Comparison of ENCODE assay signal across 8 cellular contexts in the genomic region with DNA sequence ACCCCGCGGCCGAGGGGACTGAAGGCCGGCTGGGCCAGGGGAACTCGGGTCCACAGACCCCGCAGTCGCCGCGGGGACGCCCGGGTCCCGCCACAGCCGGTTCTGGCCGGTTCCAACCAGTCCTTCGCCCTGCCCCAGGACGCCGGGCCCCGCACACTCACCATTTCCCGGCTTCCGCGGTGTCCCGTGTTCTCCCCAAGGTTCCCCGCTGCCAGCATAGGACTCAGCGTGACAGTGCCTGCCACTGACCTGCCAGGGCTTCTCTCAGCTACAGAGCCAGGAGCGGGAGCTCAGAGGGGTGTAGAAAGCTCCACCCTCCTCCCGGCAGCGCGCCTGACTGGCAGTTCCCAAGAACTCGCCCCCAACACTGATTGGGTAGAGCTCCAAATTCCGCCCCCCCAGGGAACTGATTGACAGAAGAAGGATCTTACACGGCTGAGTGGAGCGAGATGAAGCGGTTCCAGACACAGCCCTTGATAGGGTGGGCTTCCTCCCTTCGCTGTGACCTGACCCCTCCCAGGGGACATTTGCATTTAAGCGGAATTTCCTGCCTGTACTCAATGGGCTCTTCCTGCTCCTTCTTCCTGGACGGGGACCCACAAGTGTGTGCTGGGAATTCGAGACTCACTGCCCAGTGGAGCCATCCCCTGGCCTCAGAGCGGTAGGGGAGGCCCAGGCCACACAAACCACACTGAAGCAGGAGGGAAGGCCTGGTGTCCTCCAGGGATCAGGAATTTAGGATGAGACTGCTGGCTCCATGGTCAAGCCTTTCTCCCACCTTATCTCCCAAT. TPM values are rescaled to one million over a fixed set of nuclear protein-coding genes. Genes with fewer than 3 reads are reported as not detected.
DNase-seq lines count a peak whose midpoint lies in the region; ATAC-seq and TF ChIP-seq lines count a peak whose summit lies in the region.

ZNF442 (minus strand) TSS at position 312 of the 791 bp plus-strand sequence. CDS start 2,052 bp downstream, outside the sequence.

- no peak for TF ChIP-seq EP300 in gastroesophageal sphincter (IDR thresholded peaks at IDR 0.05)

- peak within 1 kb of the TSS; percentile 67 to 96 for H3K4me3 ChIP-seq in gastroesophageal sphincter
- H3K4me3 ChIP-seq in neuronal stem cell (ENCODE audit: low read length in 2 of 2): peak within 1 kb of the TSS; percentile 86 to 94
- H3K4me3 ChIP-seq in subcutaneous abdominal adipose tissue (ENCODE audit: low read depth in 1 of 5, low read length in 5 of 5): peak within 1 kb of the TSS; percentile 76 to 91 (median 80)

- H3K9me3 ChIP-seq in gastroesophageal sphincter (no peaks in the 10 kb centered on the region), neuronal stem cell (replicated peaks in 1 of 2; ENCODE audit: control insufficient read depth in 2 of 2, insufficient read depth in 1 of 2, low read depth in 1 of 2, low read length in 2 of 2) (peaks cover 9 to 33% of the 10 kb centered on the region in 2 donors), subcutaneous abdominal adipose tissue (ENCODE audit: control insufficient read depth in 5 of 5, low read length in 5 of 5) (no peaks in the 10 kb centered on the region)

- H3K27me3 ChIP-seq in gastroesophageal sphincter (no peaks in the 10 kb centered on the region), neuronal stem cell (ENCODE audit: control insufficient read depth in 3 of 3, insufficient read depth in 3 of 3, low read depth in 1 of 3, low read length in 3 of 3) (no peaks in the 10 kb centered on the region), subcutaneous abdominal adipose tissue (ENCODE audit: control insufficient read depth in 5 of 5, insufficient read depth in 4 of 5, low read length in 5 of 5) (peaks cover 0 to 3% (median 0%) of the 10 kb centered on the region in 5 donors)

- no peak within 1 kb of the TSS for H4K8ac ChIP-seq in neuronal stem cell (ENCODE audit: low read depth, low read length)

- H3K9me3 Mint-ChIP-seq in activated naive CD4-positive, alpha-beta T cell treated with anti-CD3 and anti-CD28 coated beads, Interleukin-2, amount 10 ng/mL, durations not matched to agents 7 days and 5 days: peaks cover 24% of the 10 kb centered on the region

- H3K27ac Mint-ChIP-seq in activated naive CD4-positive, alpha-beta T cell treated with anti-CD3 and anti-CD28 coated beads, Interleukin-2, amount 10 ng/mL, durations not matched to agents 7 days and 5 days: peak within 1 kb of the TSS; percentile 83

- H3K9ac ChIP-seq in neuronal stem cell (ENCODE audit: low read depth, low read length, poor library complexity) (peak within 1 kb of the TSS; percentile 87), subcutaneous abdominal adipose tissue (ENCODE audit: low read length in 5 of 5) (peak within 1 kb of the TSS; percentile 84 to 95 (median 89))

- peaks cover 25% of the 10 kb centered on the region for H3K4me1 Mint-ChIP-seq in activated naive CD4-positive, alpha-beta T cell treated with anti-CD3 and anti-CD28 coated beads, Interleukin-2, amount 10 ng/mL, durations not matched to agents 7 days and 5 days

- peak; percentile 64 to 69 for TF ChIP-seq POLR2A in gastroesophageal sphincter (IDR thresholded peaks at IDR 0.05)

- no peak within 1 kb of the TSS for H2AK5ac ChIP-seq in neuronal stem cell (ENCODE audit: low read depth, low read length)

- peak within 1 kb of the TSS; percentile 94 for H3K18ac ChIP-seq in neuronal stem cell (ENCODE audit: low read length)

- CTCF ChIA-PET in activated naive CD4-positive, alpha-beta T cell treated with anti-CD3 and anti-CD28 coated beads, Interleukin-2, amount 10 ng/mL, durations not matched to agents 7 days and 5 days (lab: Charles Lee): interaction anchor here (0.6 kb wide), 1 partner anchor 128 kb away, joined by 4 read pairs; no protein-coding TSS in a partner anchor

- H3K4me1 ChIP-seq in gastroesophageal sphincter (peaks cover 0 to 22% (median 5%) of the 10 kb centered on the region in 3 donors), neuronal stem cell (ENCODE audit: control insufficient read depth in 2 of 2, insufficient read depth in 1 of 2, low read depth in 1 of 2, low read length in 2 of 2) (no peaks in the 10 kb centered on the region), subcutaneous abdominal adipose tissue (ENCODE audit: control insufficient read depth in 5 of 5, insufficient read depth in 5 of 5, low read length in 5 of 5) (peaks cover 8 to 16% (median 10%) of the 10 kb centered on the region in 5 donors)

- H3K36me3 Mint-ChIP-seq in activated naive CD4-positive, alpha-beta T cell treated with anti-CD3 and anti-CD28 coated beads, Interleukin-2, amount 10 ng/mL, durations not matched to agents 7 days and 5 days: peaks cover 16% of the 10 kb centered on the region

- peak within 1 kb of the TSS; percentile 37 for H2BK15ac ChIP-seq in neuronal stem cell (ENCODE audit: low read length)

- no peak within 1 kb of the TSS for H3K14ac ChIP-seq in neuronal stem cell (ENCODE audit: low read length)

- DNase-seq in DMS 273 (lab: John Stamatoyannopoulos, UW; ENCODE audit: unreplicated experiment) (peak; percentile 98), HuH-7.5 (ENCODE audit: low spot score) (peak; percentile 97), SK-MEL-5 (ENCODE audit: low read depth, low spot score) (peak; percentile 80), neuronal stem cell (ENCODE audit: low spot score) (peak; percentile 97)
- DNase-seq in activated naive CD4-positive, alpha-beta T cell treated with anti-CD3 and anti-CD28 coated beads, Interleukin-2, amount 10 ng/mL, durations not matched to agents 7 days and 5 days: peak; percentile 91

- WGBS in gastroesophageal sphincter (ENCODE audit: low coverage in 1 of 2), 2 donors: 0% methylated on average over 4 of the region's 38 CpGs
- no CpG with 5 or more reads among the region's 38 CpGs for WGBS in neuronal stem cell (ENCODE audit: extremely low coverage in 2 of 2, insufficient read length in 2 of 2, insufficient replicate concordance in 1 of 2), 2 donors

- peak within 1 kb of the TSS; percentile 94 for H3K23ac ChIP-seq in neuronal stem cell (ENCODE audit: low read depth, low read length, poor library complexity)

- no peaks in the 10 kb centered on the region for H3K79me1 ChIP-seq in neuronal stem cell (ENCODE audit: low read depth, low read length)

- TF ChIP-seq CTCF in gastroesophageal sphincter (IDR thresholded peaks at IDR 0.05): peak; percentile 54 to 83 (median 76)

- H2AFZ ChIP-seq in neuronal stem cell (ENCODE audit: low read length): peak within 1 kb of the TSS; percentile 84

- in situ Hi-C loops in SK-MEL-5 (cut with HindIII; ENCODE audit: low pct_unique_long_range_greater_than_20kb, low sequenced_read_pairs): no loop called here

- no peak within 1 kb of the TSS for H2BK120ac ChIP-seq in neuronal stem cell (ENCODE audit: low read depth, low read length)

- H3K27ac ChIP-seq in gastroesophageal sphincter: peak within 1 kb of the TSS; percentile 70 to 96 (median 94)
- peak within 1 kb of the TSS; percentile 83 for H3K27ac ChIP-seq in neuronal stem cell (replicated peaks; ENCODE audit: low read length)
- peak within 1 kb of the TSS; percentile 96 for H3K27ac ChIP-seq in subcutaneous abdominal adipose tissue (ENCODE audit: low read depth, low read length)

- H3K4me3 Mint-ChIP-seq in activated naive CD4-positive, alpha-beta T cell treated with anti-CD3 and anti-CD28 coated beads, Interleukin-2, amount 10 ng/mL, durations not matched to agents 7 days and 5 days: peak within 1 kb of the TSS; percentile 91

- no peak within 1 kb of the TSS for H2BK5ac ChIP-seq in neuronal stem cell (ENCODE audit: low read length)

- peak; percentile 93 for ATAC-seq in GM21447 (IDR thresholded peaks at IDR 0.05; ENCODE audit: unreplicated experiment)
- ATAC-seq in gastroesophageal sphincter: peak; percentile 99

- no peak within 1 kb of the TSS for H3K4ac ChIP-seq in neuronal stem cell (ENCODE audit: low read length)

- H3K36me3 ChIP-seq in gastroesophageal sphincter: no peaks in the 10 kb centered on the region
- peaks cover 0 to 15% of the 10 kb centered on the region in 2 donors for H3K36me3 ChIP-seq in neuronal stem cell (replicated peaks in 1 of 2; ENCODE audit: control insufficient read depth in 2 of 2, insufficient read depth in 2 of 2, low read length in 2 of 2)
- H3K36me3 ChIP-seq in subcutaneous abdominal adipose tissue (ENCODE audit: control insufficient read depth in 5 of 5, insufficient read depth in 5 of 5, low read length in 5 of 5): no peaks in the 10 kb centered on the region

- no peak within 1 kb of the TSS for H4K91ac ChIP-seq in neuronal stem cell (ENCODE audit: low read depth, low read length, poor library complexity)

- H3K27me3 Mint-ChIP-seq in activated naive CD4-positive, alpha-beta T cell treated with anti-CD3 and anti-CD28 coated beads, Interleukin-2, amount 10 ng/mL, durations not matched to agents 7 days and 5 days: peaks cover 18% of the 10 kb centered on the region

- H3K4me2 ChIP-seq in neuronal stem cell (ENCODE audit: insufficient read depth, low read length, poor library complexity, severe bottlenecking): peak within 1 kb of the TSS; percentile 78

- H2BK12ac ChIP-seq in neuronal stem cell (ENCODE audit: low read length): no peak within 1 kb of the TSS

RNA-seq across cellular contexts. Expression of gene ZNF442, which starts in this region (rescaled TPM):
- 0.27 and 0.58 TPM in 2 replicates for total RNA-seq in SK-MEL-5 (2014; rRNA removed; shearing (Covaris generic))
- 0.04 TPM in 1 of 2 replicates, not detected in the other for polyA plus RNA-seq in SK-MEL-5 (2015; cell fraction: cytosol; rRNA removed)
- 0.05 TPM in 1 of 2 replicates, not detected in the other for polyA plus RNA-seq in SK-MEL-5 (2015; cell fraction: nucleus; rRNA removed)
- total RNA-seq in gastroesophageal sphincter: 1 to 10 TPM; 2.3 to 6.7 (median 4.8) TPM
- polyA plus RNA-seq in neuronal stem cell (2013, experiment 1 of 2): 1.0 TPM
- polyA plus RNA-seq in neuronal stem cell (2013, experiment 2 of 2): 1.3 TPM

Comparison
In these comparisons a context has a peak if more than half of its experiments do, and no peak if none do; other contexts are left out.
1. Peak in every context shown above with its lines: DNase-seq, ATAC-seq, H3K4me3 ChIP-seq and H3K27ac ChIP-seq.
2. Peak in DNase-seq in SK-MEL-5; RNA of the gene not detected or under 1 TPM.